In genomic region chr1:193355179-193355578, GRCh38 we compare ENCODE assay signal across 14 cellular contexts.
A peak's percentile ranks its signal among the peaks of the same experiment; 100 is the strongest.
DNase-seq lines count a peak whose midpoint lies in the region; ATAC-seq and TF ChIP-seq lines count a peak whose summit lies in the region.
"Had no signal": no experiment of that assay in that cellular context is flagged by ENCODE, and none has a peak within 500 bp of the region (broad histone marks: within the 10 kb centered on the region; RNA-seq: fewer than 3 reads in every experiment).

No MANE protein-coding gene starts in this region.

- no peaks in the 10 kb centered on the region for H3K4me1 Mint-ChIP-seq in effector memory CD8-positive, alpha-beta T cell (ENCODE audit: low read depth in 2 of 2)
- no peaks in the 10 kb centered on the region for H3K4me1 Mint-ChIP-seq in activated T-cell treated with anti-CD3 and anti-CD28 coated beads, Interleukin-2, amount 50 U/mL, for 4 hours (ENCODE audit: low read depth)
- H3K4me1 Mint-ChIP-seq: activated CD4-positive, alpha-beta T cell treated with anti-CD3 and anti-CD28 coated beads for 36 hours; CD8-positive, alpha-beta memory T cell had no signal

- TF ChIP-seq CTCF in body of pancreas (IDR thresholded peaks at IDR 0.05) (no peak), right lobe of liver (IDR thresholded peaks at IDR 0.05) (no peak)

- TF ChIP-seq POLR2A in body of pancreas (IDR thresholded peaks at IDR 0.05) (no peak), right lobe of liver (IDR thresholded peaks at IDR 0.05) (no peak)

- in situ Hi-C loops in GM23248 (cut with MboI), result no loop called here

- no peaks in the 10 kb centered on the region for H4K20me1 ChIP-seq in GM23248 (ENCODE audit: insufficient read depth)

- H3K79me2 ChIP-seq in GM23248 (ENCODE audit: insufficient read depth), result no peaks in the 10 kb centered on the region

- H3K27ac Mint-ChIP-seq in effector memory CD8-positive, alpha-beta T cell, result no peak overlapping the region
- H3K27ac Mint-ChIP-seq: activated CD4-positive, alpha-beta T cell treated with anti-CD3 and anti-CD28 coated beads for 36 hours had no signal

- H3F3A ChIP-seq in GM23248 (ENCODE audit: insufficient read depth), result no peaks in the 10 kb centered on the region

- H3K9me3 ChIP-seq in GM23248 (ENCODE audit: low read depth) (no peaks in the 10 kb centered on the region), body of pancreas (no peaks in the 10 kb centered on the region), right lobe of liver (no peaks in the 10 kb centered on the region)
- H3K9me3 ChIP-seq: Peyer's patch had no signal

- H3K9me3 Mint-ChIP-seq in effector memory CD8-positive, alpha-beta T cell, result no peaks in the 10 kb centered on the region
- H3K9me3 Mint-ChIP-seq in activated T-cell treated with anti-CD3 and anti-CD28 coated beads, Interleukin-2, amount 50 U/mL, for 4 hours, result no peaks in the 10 kb centered on the region
- H3K9me3 Mint-ChIP-seq: CD8-positive, alpha-beta memory T cell had no signal

- no peak overlapping the region for H3K9ac ChIP-seq in GM23248

- no peaks in the 10 kb centered on the region for H3K36me3 Mint-ChIP-seq in effector memory CD8-positive, alpha-beta T cell (ENCODE audit: insufficient read depth)
- no peaks in the 10 kb centered on the region for H3K36me3 Mint-ChIP-seq in activated T-cell treated with anti-CD3 and anti-CD28 coated beads, Interleukin-2, amount 50 U/mL, for 4 hours (ENCODE audit: insufficient read depth)

- H3K27ac ChIP-seq in GM23248 (no peak overlapping the region), body of pancreas (peak overlapping the region in 3 of 4 donors; percentile 36 to 79 (median 55)), right lobe of liver (no peak overlapping the region)

- 60 to 61% methylated on average over 2 of the region's 2 CpGs for whole genome bisulfite sequencing in GM23248 (ENCODE audit: low coverage in 1 of 2, low lambda C conversion rate in 2 of 2, missing lambda C conversion rate in 2 of 2), 2 experiments
- WGBS in body of pancreas, 2 donors, result 6% methylated on average over 2 of the region's 2 CpGs
- WGBS in right lobe of liver (ENCODE audit: insufficient coverage, low coverage, low lambda C conversion rate, missing lambda C conversion rate), result 17% methylated on average over 2 of the region's 2 CpGs

- no peaks in the 10 kb centered on the region for H3K9me2 ChIP-seq in GM23248 (ENCODE audit: insufficient read depth)

- H3K4me3 ChIP-seq in GM23248 (no peak overlapping the region), body of pancreas (no peak overlapping the region), right lobe of liver (no peak overlapping the region)
- H3K4me3 ChIP-seq: GM12878, Peyer's patch had no signal

- H3K4me2 ChIP-seq in GM23248 (ENCODE audit: unreplicated experiment), result no peak overlapping the region

- ATAC-seq in body of pancreas (peak; percentile 98), right lobe of liver (peak; percentile 52 to 94 (median 76)), GM18873 (IDR thresholded peaks at IDR 0.05; ENCODE audit: low FRiP score, unreplicated experiment) (no peak)
- ATAC-seq in effector memory CD8-positive, alpha-beta T cell (replicated peaks), result no peak
- no peak for ATAC-seq in activated T-cell treated with anti-CD3 and anti-CD28 coated beads, Interleukin-2, amount 50 U/mL, for 4 hours
- ATAC-seq: activated CD4-positive, alpha-beta T cell treated with anti-CD3 and anti-CD28 coated beads for 36 hours; GM12878 had no signal

- H3K4me3 Mint-ChIP-seq in effector memory CD8-positive, alpha-beta T cell, result no peak overlapping the region
- no peak overlapping the region for H3K4me3 Mint-ChIP-seq in activated T-cell treated with anti-CD3 and anti-CD28 coated beads, Interleukin-2, amount 50 U/mL, for 4 hours
- H3K4me3 Mint-ChIP-seq: activated CD4-positive, alpha-beta T cell treated with anti-CD3 and anti-CD28 coated beads for 36 hours; CD8-positive, alpha-beta memory T cell had no signal

- intact Hi-C loops in body of pancreas (cut with DNase I) (no loop called here), right lobe of liver (cut with DNase I) (no loop called here)

- DNase-seq in GM23248, result peak; percentile 23
- DNase-seq in NCI-H146 treated with DMSO at 0.1 percent for 48 hours (lab: John Stamatoyannopoulos, UW; ENCODE audit: unreplicated experiment), result peak; percentile 83
- peak in 1 of 4 donors; percentile 54 for DNase-seq in body of pancreas
- DNase-seq in right lobe of liver, result no peak
- DNase-seq in effector memory CD8-positive, alpha-beta T cell, result no peak
- no peak for DNase-seq in NCI-H128 (lab: John Stamatoyannopoulos, UW; ENCODE audit: unreplicated experiment)
- DNase-seq in activated T-cell treated with anti-CD3 and anti-CD28 coated beads, Interleukin-2, amount 50 U/mL, for 4 hours, result no peak
- DNase-seq: activated CD4-positive, alpha-beta T cell treated with anti-CD3 and anti-CD28 coated beads for 36 hours; activated naive CD4-positive, alpha-beta T cell; CD8-positive, alpha-beta memory T cell; NCI-H1694; Peyer's patch had no signal

- H3K4me1 ChIP-seq in GM23248 (ENCODE audit: insufficient read depth) (peaks cover 6% of the 10 kb centered on the region), body of pancreas (peaks cover 15% of the 10 kb centered on the region), right lobe of liver (no peaks in the 10 kb centered on the region)
- H3K4me1 ChIP-seq: Peyer's patch had no signal

- H2AFZ ChIP-seq in GM23248, result no peak overlapping the region

- no peaks in the 10 kb centered on the region for H3K36me3 ChIP-seq in GM23248 (ENCODE audit: low read depth)
- no peaks in the 10 kb centered on the region for H3K36me3 ChIP-seq in body of pancreas (replicated peaks in 1 of 2; ENCODE audit: insufficient read depth in 1 of 2, low read depth in 2 of 2)
- H3K36me3 ChIP-seq in right lobe of liver, result no peaks in the 10 kb centered on the region
- H3K36me3 ChIP-seq: Peyer's patch had no signal

- peaks cover 0 to 20% of the 10 kb centered on the region in 2 donors for H3K27me3 Mint-ChIP-seq in effector memory CD8-positive, alpha-beta T cell
- H3K27me3 Mint-ChIP-seq in activated T-cell treated with anti-CD3 and anti-CD28 coated beads, Interleukin-2, amount 50 U/mL, for 4 hours (ENCODE audit: low read depth), result no peaks in the 10 kb centered on the region
- H3K27me3 Mint-ChIP-seq: activated CD4-positive, alpha-beta T cell treated with anti-CD3 and anti-CD28 coated beads for 36 hours; CD8-positive, alpha-beta memory T cell had no signal

- H3K27me3 ChIP-seq in GM23248 (replicated peaks; ENCODE audit: insufficient read depth) (no peaks in the 10 kb centered on the region), body of pancreas (no peaks in the 10 kb centered on the region), right lobe of liver (no peaks in the 10 kb centered on the region)
- H3K27me3 ChIP-seq: Peyer's patch had no signal

Comparison
In these comparisons a context has a peak if more than half of its experiments do, and no peak if none do; other contexts are left out.
1. DNase-seq: peak in GM23248 (single experiment) and NCI-H146 treated with DMSO at 0.1 percent for 48 hours (single experiment); none in right lobe of liver (0 of 3), effector memory CD8-positive, alpha-beta T cell (0 of 3), NCI-H128 (single experiment) and activated T-cell treated with anti-CD3 and anti-CD28 coated beads, Interleukin-2, amount 50 U/mL, for 4 hours (single experiment).
2. H3K27ac ChIP-seq: peak in body of pancreas (3 of 4); none in GM23248 (single experiment) and right lobe of liver (0 of 3).
3. ATAC-seq: peak in body of pancreas (single experiment) and right lobe of liver (4 of 4); none in effector memory CD8-positive, alpha-beta T cell (single experiment), GM18873 (single experiment) and activated T-cell treated with anti-CD3 and anti-CD28 coated beads, Interleukin-2, amount 50 U/mL, for 4 hours (0 of 2).